In genomic region chr3:122577409-122578028, GRCh38 we compare ENCODE assay signal across 8 cellular contexts. TPM values are rescaled to one million over a fixed set of nuclear protein-coding genes. Genes with fewer than 3 reads are reported as not detected.
A peak's percentile ranks its signal among the peaks of the same experiment; 100 is the strongest.
DNase-seq lines count a peak whose midpoint lies in the region; ATAC-seq and TF ChIP-seq lines count a peak whose summit lies in the region.

TSS of gene PARP15 (plus strand) at chr3:122577650. CDS start at chr3:122577668, 18 bp downstream.

- no peaks in the 10 kb centered on the region for H3K36me3 ChIP-seq in CD4-positive, alpha-beta memory T cell (ENCODE audit: insufficient read depth, low read length)
- H3K36me3 ChIP-seq in Peyer's patch (peaks cover 0 to 11% (median 0%) of the 10 kb centered on the region in 3 donors), mammary epithelial cell (ENCODE audit: insufficient read depth, low read length) (no peaks in the 10 kb centered on the region), subcutaneous abdominal adipose tissue (ENCODE audit: control insufficient read depth in 5 of 5, insufficient read depth in 5 of 5, low read length in 5 of 5) (peaks cover 0 to 8% (median 4%) of the 10 kb centered on the region in 5 donors)

- peaks cover 0 to 15% (median 13%) of the 10 kb centered on the region in 8 donors for H3K9me3 Mint-ChIP-seq in CD4-positive, alpha-beta memory T cell

- ATAC-seq in GM18909 (IDR thresholded peaks at IDR 0.05; ENCODE audit: poor library complexity, unreplicated experiment), result no peak

- BruUV-seq in mammary epithelial cell (replicated peaks; lab: Mats Ljungman, UMichigan), result no TSS peak

- H3K27ac Mint-ChIP-seq in CD4-positive, alpha-beta memory T cell, result peak within 1 kb of the TSS; percentile 89 to 99 (median 98)

- H3K27ac ChIP-seq in CD4-positive, alpha-beta memory T cell (ENCODE audit: low read depth, low read length), result peak within 1 kb of the TSS; percentile 57
- H3K27ac ChIP-seq in Peyer's patch (peak within 1 kb of the TSS; percentile 31 to 89 (median 70)), mammary epithelial cell (ENCODE audit: insufficient read depth, low read depth, low read length) (no peak within 1 kb of the TSS), subcutaneous abdominal adipose tissue (ENCODE audit: low read depth, low read length) (no peak within 1 kb of the TSS)

- WGBS in mammary epithelial cell (ENCODE audit: low coverage, missing lambda C conversion rate), result 39% methylated on average over 21 of the region's 40 CpGs

- peak within 1 kb of the TSS; percentile 88 for H2AFZ ChIP-seq in mammary epithelial cell (ENCODE audit: low read depth, low read length)

- peak within 1 kb of the TSS; percentile 18 to 66 for H3K4me3 ChIP-seq in CD4-positive, alpha-beta memory T cell (ENCODE audit: low read length in 2 of 2)
- H3K4me3 ChIP-seq in Peyer's patch, result peak within 1 kb of the TSS; percentile 54 to 61 (median 56)
- H3K4me3 ChIP-seq in mammary epithelial cell (replicated peaks in 1 of 3; ENCODE audit: insufficient read depth in 1 of 3, low read depth in 2 of 3, low read length in 3 of 3), result peak within 1 kb of the TSS in 2 of 3 experiments; percentile 9 to 24
- H3K4me3 ChIP-seq in subcutaneous abdominal adipose tissue (ENCODE audit: low read depth in 1 of 5, low read length in 5 of 5), result peak within 1 kb of the TSS; percentile 20 to 74 (median 68)

- intact Hi-C loops in CD4-positive, alpha-beta memory T cell (cut with micrococcal nuclease), result loop anchor here (1.0 to 5.0 kb wide), 3 partner anchors 13 to 102 kb away; partner anchors contain the start of genes DTX3L and PARP9
- intact Hi-C loops in mammary epithelial cell (cut with micrococcal nuclease), result no loop called here

- H3K27me3 Mint-ChIP-seq in CD4-positive, alpha-beta memory T cell, result no peaks in the 10 kb centered on the region

- H4K20me1 ChIP-seq in mammary epithelial cell (ENCODE audit: insufficient read depth, low read length), result no peaks in the 10 kb centered on the region

- no peak for TF ChIP-seq CTCF in Peyer's patch (IDR thresholded peaks at IDR 0.05)
- TF ChIP-seq CTCF in mammary epithelial cell (conservative IDR thresholded peaks at IDR 0.05 in 1 of 2, IDR thresholded peaks at IDR 0.05 in 1 of 2; ENCODE audit: extremely low read depth in 1 of 2, insufficient read depth in 1 of 2, low read depth in 1 of 2, low read length in 2 of 2), result no peak

- H3K79me2 ChIP-seq in mammary epithelial cell (ENCODE audit: insufficient read depth, low read length), result no peaks in the 10 kb centered on the region

- peaks cover 25 to 44% of the 10 kb centered on the region in 2 donors for H3K36me3 Mint-ChIP-seq in CD4-positive, alpha-beta memory T cell

- dilution Hi-C loops in mammary epithelial cell (cut with HindIII; ENCODE audit: low sequenced_read_pairs), result no loop called here

- H3K27me3 ChIP-seq in CD4-positive, alpha-beta memory T cell (ENCODE audit: insufficient read depth, low read length), result no peaks in the 10 kb centered on the region
- H3K27me3 ChIP-seq in Peyer's patch (no peaks in the 10 kb centered on the region), mammary epithelial cell (ENCODE audit: insufficient read depth, low read length) (no peaks in the 10 kb centered on the region), subcutaneous abdominal adipose tissue (ENCODE audit: control insufficient read depth in 5 of 5, insufficient read depth in 4 of 5, low read length in 5 of 5) (no peaks in the 10 kb centered on the region)

- H3K4me2 ChIP-seq in mammary epithelial cell (ENCODE audit: insufficient read depth, low read depth, low read length), result peak within 1 kb of the TSS; percentile 54

- peak; percentile 40 to 49 (median 47) for DNase-seq in CD4-positive, alpha-beta memory T cell
- DNase-seq in Peyer's patch (peak; percentile 51 to 74 (median 61)), mammary epithelial cell (no peak), lung microvascular endothelial cell (ENCODE audit: low read depth in 2 of 2) (peak; percentile 27 to 36), SIG-M5 treated with dmso at 0.1 percent for 504 hours (lab: John Stamatoyannopoulos, UW; ENCODE audit: unreplicated experiment) (no peak), NCI-H2227 (lab: John Stamatoyannopoulos, UW; ENCODE audit: unreplicated experiment) (no peak)

- H3K4me1 Mint-ChIP-seq in CD4-positive, alpha-beta memory T cell, result peaks cover 37 to 89% (median 49%) of the 10 kb centered on the region in 4 donors

- H3K9ac ChIP-seq in mammary epithelial cell (ENCODE audit: insufficient read depth, low read length) (no peak within 1 kb of the TSS), subcutaneous abdominal adipose tissue (ENCODE audit: low read length in 5 of 5) (peak within 1 kb of the TSS in 4 of 5 donors; percentile 60 to 76 (median 66))

- in situ Hi-C loops in mammary epithelial cell (cut with MboI; ENCODE audit: low sequenced_read_pairs in 2 of 2), result loop anchor here in 1 of 2 donors (5.0 kb wide), 1 partner anchor 100 kb away; no protein-coding TSS in a partner anchor

- CTCF ChIA-PET in CD4-positive, alpha-beta memory T cell (lab: Charles Lee; ENCODE audit: partially characterized antibody), result interaction anchor here (1.0 to 6.2 kb wide), 7 partner anchors 10 to 184 kb away, joined by 3 to 27 read pairs (median 11); partner anchors contain the start of genes DTX3L and PARP9
- CTCF ChIA-PET in mammary epithelial cell (lab: Charles Lee; ENCODE audit: low non-redundant PET), result no interaction called here

- POLR2A ChIA-PET in CD4-positive, alpha-beta memory T cell (lab: Charles Lee; ENCODE audit: partially characterized antibody), result interaction anchor here (0.5 to 7.2 kb wide), 9 partner anchors 12 to 216 kb away, joined by 3 to 104 read pairs (median 4); partner anchors contain the start of genes DTX3L, FAM162A, HSPBAP1 and PARP14

- H3K9me3 ChIP-seq in CD4-positive, alpha-beta memory T cell (ENCODE audit: control insufficient read depth in 1 of 2, low read length in 2 of 2), result peaks cover 0 to 5% of the 10 kb centered on the region in 2 donors
- H3K9me3 ChIP-seq in Peyer's patch, result peaks cover 0 to 14% (median 3%) of the 10 kb centered on the region in 4 donors
- H3K9me3 ChIP-seq in mammary epithelial cell (replicated peaks; ENCODE audit: insufficient read depth, low read length), result peaks cover 14% of the 10 kb centered on the region
- peaks cover 5 to 14% (median 10%) of the 10 kb centered on the region in 5 donors for H3K9me3 ChIP-seq in subcutaneous abdominal adipose tissue (ENCODE audit: control insufficient read depth in 5 of 5, low read length in 5 of 5)

- H3K4me1 ChIP-seq in CD4-positive, alpha-beta memory T cell (ENCODE audit: insufficient read depth, low read length), result peaks cover 50% of the 10 kb centered on the region
- H3K4me1 ChIP-seq in Peyer's patch (peaks cover 0 to 4% (median 0%) of the 10 kb centered on the region in 4 donors), mammary epithelial cell (ENCODE audit: insufficient read depth, low read length) (peaks cover 10% of the 10 kb centered on the region), subcutaneous abdominal adipose tissue (ENCODE audit: control insufficient read depth in 5 of 5, insufficient read depth in 5 of 5, low read length in 5 of 5) (peaks cover 0 to 8% (median 7%) of the 10 kb centered on the region in 5 donors)

- peak within 1 kb of the TSS; percentile 99 to 100 (median 100) for H3K4me3 Mint-ChIP-seq in CD4-positive, alpha-beta memory T cell

- TF ChIP-seq POLR2A in Peyer's patch (IDR thresholded peaks at IDR 0.05), result no peak

RNA-seq across cellular contexts. Expression of gene PARP15, which starts in this region (rescaled TPM):
- total RNA-seq in CD4-positive, alpha-beta memory T cell, result 10 to 100 TPM; 74.5 to 78.0 TPM
- polyA plus RNA-seq in CD4-positive, alpha-beta memory T cell, result 10 to 100 TPM in 1 of 2 donors, 1 to 10 TPM in 1; 7.6 to 11.9 TPM
- 100 to 1,000 TPM in 1 of 4 donors, 1 to 10 TPM in 3; 3.1 to 109 (median 6.5) TPM for total RNA-seq in Peyer's patch
- not detected for total RNA-seq in mammary epithelial cell
- 0.06 TPM for polyA plus RNA-seq in mammary epithelial cell
- not detected for polyA minus RNA-seq in mammary epithelial cell
- 0.40 and 0.44 TPM in 2 replicates for total RNA-seq in lung microvascular endothelial cell

Comparison
In these comparisons a context has a peak if more than half of its experiments do, and no peak if none do; other contexts are left out.
1. Peak in DNase-seq in lung microvascular endothelial cell; RNA of the gene not detected or under 1 TPM.
2. DNase-seq: peak in CD4-positive, alpha-beta memory T cell (5 of 5) and Peyer's patch (3 of 3); none in mammary epithelial cell (single experiment), SIG-M5 treated with dmso at 0.1 percent for 504 hours (single experiment) and NCI-H2227 (single experiment).
3. H3K27ac ChIP-seq: peak in CD4-positive, alpha-beta memory T cell (single experiment) and Peyer's patch (4 of 4); none in mammary epithelial cell (single experiment) and subcutaneous abdominal adipose tissue (single experiment).
4. H3K4me3 ChIP-seq: peak in every context shown above with its lines; median percentile 68 in subcutaneous abdominal adipose tissue; 56 in Peyer's patch; 42 in CD4-positive, alpha-beta memory T cell; 16 in mammary epithelial cell.